ENCODE assay signal across 1 cellular context in genomic region chr4:683247-683897, GRCh38.
TF ChIP-seq lines count a peak whose summit lies in the region.

No MANE protein-coding gene starts in this region.

TF ChIP-seq in GM12878, 131 proteins besides CTCF, POLR2A, EP300 and RAD21:
- TF ChIP-seq PAX8 (IDR thresholded peaks at IDR 0.05) (no peak), ZSCAN29 (IDR thresholded peaks at IDR 0.05) (no peak), E2F8 (IDR thresholded peaks at IDR 0.05; ENCODE audit: low read depth, partially characterized antibody) (no peak), ETV6 (conservative IDR thresholded peaks at IDR 0.05 in 1 of 2, IDR thresholded peaks at IDR 0.05 in 1 of 2; ENCODE audit: borderline replicate concordance in 1 of 2, low read depth in 1 of 2) (no peak), HDGF (IDR thresholded peaks at IDR 0.05) (no peak), FOS (IDR thresholded peaks at IDR 0.05; ENCODE audit: borderline replicate concordance, extremely low read depth, insufficient read length) (no peak), ZBED1 (IDR thresholded peaks at IDR 0.05; ENCODE audit: borderline replicate concordance) (no peak), MYC (IDR thresholded peaks at IDR 0.05; ENCODE audit: insufficient read depth, insufficient read length, insufficient replicate concordance, low read length, severe bottlenecking) (no peak), BACH1 (IDR thresholded peaks at IDR 0.05; ENCODE audit: borderline replicate concordance) (no peak), HDAC2 (IDR thresholded peaks at IDR 0.05) (no peak), JUND (IDR thresholded peaks at IDR 0.05; ENCODE audit: low read depth, low read length) (no peak), RELA (IDR thresholded peaks at IDR 0.05; ENCODE audit: borderline replicate concordance, partially characterized antibody) (no peak), POU2F2 (IDR thresholded peaks at IDR 0.05; ENCODE audit: borderline replicate concordance, low read depth, low read length) (no peak), NRF1 (conservative IDR thresholded peaks at IDR 0.05; ENCODE audit: low read depth, low read length) (no peak)
- TF ChIP-seq, protein P1, sequence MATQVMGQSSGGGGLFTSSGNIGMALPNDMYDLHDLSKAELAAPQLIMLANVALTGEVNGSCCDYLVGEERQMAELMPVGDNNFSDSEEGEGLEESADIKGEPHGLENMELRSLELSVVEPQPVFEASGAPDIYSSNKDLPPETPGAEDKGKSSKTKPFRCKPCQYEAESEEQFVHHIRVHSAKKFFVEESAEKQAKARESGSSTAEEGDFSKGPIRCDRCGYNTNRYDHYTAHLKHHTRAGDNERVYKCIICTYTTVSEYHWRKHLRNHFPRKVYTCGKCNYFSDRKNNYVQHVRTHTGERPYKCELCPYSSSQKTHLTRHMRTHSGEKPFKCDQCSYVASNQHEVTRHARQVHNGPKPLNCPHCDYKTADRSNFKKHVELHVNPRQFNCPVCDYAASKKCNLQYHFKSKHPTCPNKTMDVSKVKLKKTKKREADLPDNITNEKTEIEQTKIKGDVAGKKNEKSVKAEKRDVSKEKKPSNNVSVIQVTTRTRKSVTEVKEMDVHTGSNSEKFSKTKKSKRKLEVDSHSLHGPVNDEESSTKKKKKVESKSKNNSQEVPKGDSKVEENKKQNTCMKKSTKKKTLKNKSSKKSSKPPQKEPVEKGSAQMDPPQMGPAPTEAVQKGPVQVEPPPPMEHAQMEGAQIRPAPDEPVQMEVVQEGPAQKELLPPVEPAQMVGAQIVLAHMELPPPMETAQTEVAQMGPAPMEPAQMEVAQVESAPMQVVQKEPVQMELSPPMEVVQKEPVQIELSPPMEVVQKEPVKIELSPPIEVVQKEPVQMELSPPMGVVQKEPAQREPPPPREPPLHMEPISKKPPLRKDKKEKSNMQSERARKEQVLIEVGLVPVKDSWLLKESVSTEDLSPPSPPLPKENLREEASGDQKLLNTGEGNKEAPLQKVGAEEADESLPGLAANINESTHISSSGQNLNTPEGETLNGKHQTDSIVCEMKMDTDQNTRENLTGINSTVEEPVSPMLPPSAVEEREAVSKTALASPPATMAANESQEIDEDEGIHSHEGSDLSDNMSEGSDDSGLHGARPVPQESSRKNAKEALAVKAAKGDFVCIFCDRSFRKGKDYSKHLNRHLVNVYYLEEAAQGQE (IDR thresholded peaks at IDR 0.05; ENCODE audit: low read depth, low read length), result no peak
- TF ChIP-seq, protein P2, sequence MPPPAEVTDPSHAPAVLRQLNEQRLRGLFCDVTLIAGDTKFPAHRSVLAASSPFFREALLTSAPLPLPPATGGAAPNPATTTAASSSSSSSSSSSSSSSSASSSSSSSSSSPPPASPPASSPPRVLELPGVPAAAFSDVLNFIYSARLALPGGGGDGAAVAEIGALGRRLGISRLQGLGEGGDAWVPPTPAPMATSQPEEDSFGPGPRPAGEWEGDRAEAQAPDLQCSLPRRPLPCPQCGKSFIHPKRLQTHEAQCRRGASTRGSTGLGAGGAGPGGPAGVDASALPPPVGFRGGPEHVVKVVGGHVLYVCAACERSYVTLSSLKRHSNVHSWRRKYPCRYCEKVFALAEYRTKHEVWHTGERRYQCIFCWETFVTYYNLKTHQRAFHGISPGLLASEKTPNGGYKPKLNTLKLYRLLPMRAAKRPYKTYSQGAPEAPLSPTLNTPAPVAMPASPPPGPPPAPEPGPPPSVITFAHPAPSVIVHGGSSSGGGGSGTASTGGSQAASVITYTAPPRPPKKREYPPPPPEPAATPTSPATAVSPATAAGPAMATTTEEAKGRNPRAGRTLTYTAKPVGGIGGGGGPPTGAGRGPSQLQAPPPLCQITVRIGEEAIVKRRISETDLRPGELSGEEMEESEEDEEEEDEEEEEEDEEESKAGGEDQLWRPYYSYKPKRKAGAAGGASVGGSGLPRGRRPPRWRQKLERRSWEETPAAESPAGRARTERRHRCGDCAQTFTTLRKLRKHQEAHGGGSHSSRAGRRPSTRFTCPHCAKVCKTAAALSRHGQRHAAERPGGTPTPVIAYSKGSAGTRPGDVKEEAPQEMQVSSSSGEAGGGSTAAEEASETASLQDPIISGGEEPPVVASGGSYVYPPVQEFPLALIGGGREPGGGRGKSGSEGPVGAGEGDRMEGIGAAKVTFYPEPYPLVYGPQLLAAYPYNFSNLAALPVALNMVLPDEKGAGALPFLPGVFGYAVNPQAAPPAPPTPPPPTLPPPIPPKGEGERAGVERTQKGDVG (CRISPR knock-in tag; IDR thresholded peaks at IDR 0.05), result no peak
- TF ChIP-seq, protein P3, sequence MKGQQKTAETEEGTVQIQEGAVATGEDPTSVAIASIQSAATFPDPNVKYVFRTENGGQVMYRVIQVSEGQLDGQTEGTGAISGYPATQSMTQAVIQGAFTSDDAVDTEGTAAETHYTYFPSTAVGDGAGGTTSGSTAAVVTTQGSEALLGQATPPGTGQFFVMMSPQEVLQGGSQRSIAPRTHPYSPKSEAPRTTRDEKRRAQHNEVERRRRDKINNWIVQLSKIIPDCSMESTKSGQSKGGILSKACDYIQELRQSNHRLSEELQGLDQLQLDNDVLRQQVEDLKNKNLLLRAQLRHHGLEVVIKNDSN (IDR thresholded peaks at IDR 0.05; ENCODE audit: borderline replicate concordance, extremely low read length, insufficient read depth, low read depth, low read length), result no peak
